Comparison of ENCODE assay signal across 23 cellular contexts in genomic region chr2:218888341-218888740, GRCh38. TPM values are rescaled to one million over a fixed set of nuclear protein-coding genes. Genes with fewer than 3 reads are reported as not detected.
A peak's percentile ranks its signal among the peaks of the same experiment; 100 is the strongest.
DNase-seq lines count a peak whose midpoint lies in the region; ATAC-seq and TF ChIP-seq lines count a peak whose summit lies in the region.
"Had no signal": no experiment of that assay in that cellular context is flagged by ENCODE, and none has a peak within 500 bp of the region (broad histone marks: within the 10 kb centered on the region; RNA-seq: fewer than 3 reads in every experiment).

No MANE protein-coding gene starts in this region.

- no peak overlapping the region for H3K4me3 Mint-ChIP-seq in activated CD4-positive, alpha-beta T cell treated with anti-CD3 and anti-CD28 coated beads for 36 hours
- H3K4me3 Mint-ChIP-seq: CD8-positive, alpha-beta memory T cell; HFFc6 had no signal

- no peaks in the 10 kb centered on the region for H3K36me3 ChIP-seq in SU-DHL-6 (ENCODE audit: low read length)
- H3K36me3 ChIP-seq in neuronal stem cell (replicated peaks in 1 of 2; ENCODE audit: control insufficient read depth in 2 of 2, insufficient read depth in 2 of 2, low read length in 2 of 2) = no peaks in the 10 kb centered on the region
- H3K36me3 ChIP-seq in SK-N-SH (replicated peaks in 1 of 2; ENCODE audit: control insufficient read depth in 1 of 2, insufficient read depth in 2 of 2, low read length in 1 of 2) = no peaks in the 10 kb centered on the region
- H3K36me3 ChIP-seq: BLaER1 had no signal

- no peak overlapping the region for H4K91ac ChIP-seq in neuronal stem cell (ENCODE audit: low read depth, low read length, poor library complexity)

- H3K4me2 ChIP-seq in SU-DHL-6 (ENCODE audit: low read depth, low read length, poor library complexity, severe bottlenecking) = no peak overlapping the region
- H3K4me2 ChIP-seq in neuronal stem cell (ENCODE audit: insufficient read depth, low read length, poor library complexity, severe bottlenecking) = no peak overlapping the region
- H3K4me2 ChIP-seq in SK-N-SH = no peak overlapping the region
- H3K4me2 ChIP-seq: A549, BLaER1 had no signal

- no CpG with 5 or more reads among the region's 5 CpGs for WGBS in neuronal stem cell (ENCODE audit: extremely low coverage in 2 of 2, insufficient read length in 2 of 2, insufficient replicate concordance in 1 of 2), 2 donors
- WGBS in SK-N-SH (ENCODE audit: low lambda C conversion rate) = 100% methylated on average over 3 of the region's 5 CpGs

- no peak for TF ChIP-seq RAD21 in SK-N-SH (IDR thresholded peaks at IDR 0.05; ENCODE audit: low read length)

- H3K36me3 Mint-ChIP-seq in activated CD4-positive, alpha-beta T cell treated with anti-CD3 and anti-CD28 coated beads for 36 hours (ENCODE audit: low read depth) = no peaks in the 10 kb centered on the region

- peaks cover 52% of the 10 kb centered on the region for H3F3A ChIP-seq in SU-DHL-6 (ENCODE audit: insufficient read depth)
- H3F3A ChIP-seq in SK-N-SH (replicated peaks; ENCODE audit: insufficient read depth) = no peaks in the 10 kb centered on the region

- H3K18ac ChIP-seq in neuronal stem cell (ENCODE audit: low read length) = no peak overlapping the region

- H3K27me3 Mint-ChIP-seq in activated CD4-positive, alpha-beta T cell treated with anti-CD3 and anti-CD28 coated beads for 36 hours = peaks cover 7% of the 10 kb centered on the region

- no peak overlapping the region for H2BK12ac ChIP-seq in neuronal stem cell (ENCODE audit: low read length)

- no peaks in the 10 kb centered on the region for H3K9me2 ChIP-seq in SU-DHL-6 (replicated peaks; ENCODE audit: insufficient read depth, low read length)
- no peaks in the 10 kb centered on the region for H3K9me2 ChIP-seq in SK-N-SH

- H3K4me3 ChIP-seq in SU-DHL-6 (ENCODE audit: insufficient read depth, low read length, poor library complexity, severe bottlenecking) (no peak overlapping the region), neuronal stem cell (ENCODE audit: low read length in 2 of 2) (no peak overlapping the region), SK-N-SH (ENCODE audit: low read depth in 2 of 2, low read length in 1 of 2) (no peak overlapping the region)
- H3K4me3 ChIP-seq: A549, BLaER1 had no signal

- CTCF ChIA-PET in SK-N-SH (lab: Yijun Ruan, JAX) = interaction anchor here (1.1 to 22.5 kb wide), 9 partner anchors 4 to 266 kb away, joined by 3 to 795 read pairs (median 6); partner anchors contain the start of gene WNT10A
- CTCF ChIA-PET in activated CD4-positive, alpha-beta T cell treated with anti-CD3 and anti-CD28 coated beads for 36 hours (lab: Charles Lee) = interaction anchor here (0.9 to 5.1 kb wide), 6 partner anchors 9 to 92 kb away, joined by 3 to 67 read pairs (median 4); no protein-coding TSS in a partner anchor

- no peaks in the 10 kb centered on the region for H3K9me3 Mint-ChIP-seq in activated CD4-positive, alpha-beta T cell treated with anti-CD3 and anti-CD28 coated beads for 36 hours (ENCODE audit: low read depth)
- H3K9me3 Mint-ChIP-seq: CD8-positive, alpha-beta memory T cell; HFFc6 had no signal

- no peak overlapping the region for H3K27ac Mint-ChIP-seq in activated CD4-positive, alpha-beta T cell treated with anti-CD3 and anti-CD28 coated beads for 36 hours
- H3K27ac Mint-ChIP-seq: HFFc6 had no signal

- H2BK15ac ChIP-seq in neuronal stem cell (ENCODE audit: low read length) = no peak overlapping the region

- DNase-seq in activated effector memory CD4-positive, alpha-beta T cell treated with anti-CD3 and anti-CD28 coated beads, Interleukin-2, amount 50 U/mL, for 16 hours = peak; percentile 53
- DNase-seq in activated effector memory CD4-positive, alpha-beta T cell treated with Interleukin-2 at 50 U/mL for 16 hours = no peak
- DNase-seq in neuronal stem cell (ENCODE audit: low spot score) = no peak
- DNase-seq in SK-N-SH = no peak
- no peak for DNase-seq in activated CD4-positive, alpha-beta T cell treated with anti-CD3 and anti-CD28 coated beads for 36 hours
- DNase-seq: CD8-positive, alpha-beta memory T cell; HFFc6; MV-4-11; NCI-H1417; NCI-H187; NCI-H2107; NCI-H226; NCI-H524 treated with DMSO at 0.1 percent for 48 hours; PC-3; RPMI8226; SIG-M5 had no signal

- POLR2A ChIA-PET in SK-N-SH (lab: Yijun Ruan, JAX) = interaction anchor here (1.3 kb wide), 1 partner anchor 12 kb away, joined by 3 read pairs; no protein-coding TSS in a partner anchor
- POLR2A ChIA-PET in activated CD4-positive, alpha-beta T cell treated with anti-CD3 and anti-CD28 coated beads for 36 hours (lab: Charles Lee) = interaction anchor here (1.0 kb wide), 1 partner anchor 8 kb away, joined by 3 read pairs; no protein-coding TSS in a partner anchor

- TF ChIP-seq CTCF in SU-DHL-6 (IDR thresholded peaks at IDR 0.05; ENCODE audit: insufficient read depth, low read length, poor library complexity, severe bottlenecking) (no peak), SK-N-SH (IDR thresholded peaks at IDR 0.05) (no peak)

- peak overlapping the region; percentile 31 for H3K23ac ChIP-seq in neuronal stem cell (ENCODE audit: low read depth, low read length, poor library complexity)

- H4K20me1 ChIP-seq in SU-DHL-6 (ENCODE audit: low read depth, low read length) (no peaks in the 10 kb centered on the region), SK-N-SH (ENCODE audit: insufficient read depth) (no peaks in the 10 kb centered on the region)

- intact Hi-C loops in activated CD4-positive, alpha-beta T cell treated with anti-CD3 and anti-CD28 coated beads for 36 hours (cut with DNase I, micrococcal nuclease) = no loop called here

- H3K9me3 ChIP-seq in SU-DHL-6 (ENCODE audit: insufficient read depth, low read length) (no peaks in the 10 kb centered on the region), neuronal stem cell (replicated peaks in 1 of 2; ENCODE audit: control insufficient read depth in 2 of 2, insufficient read depth in 1 of 2, low read depth in 1 of 2, low read length in 2 of 2) (peaks cover 0 to 1% of the 10 kb centered on the region in 2 donors), SK-N-SH (no peaks in the 10 kb centered on the region)
- H3K9me3 ChIP-seq: A549, BLaER1 had no signal

- H3K27ac ChIP-seq in SU-DHL-6 (ENCODE audit: low read depth, low read length) (peak overlapping the region; percentile 95; the same call in 1 of the 2 replicates), neuronal stem cell (replicated peaks; ENCODE audit: low read length) (no peak overlapping the region), SK-N-SH (ENCODE audit: low read depth in 2 of 2, low read length in 1 of 2) (no peak overlapping the region)
- H3K27ac ChIP-seq: A549, BLaER1, KMS-11 had no signal

- no peaks in the 10 kb centered on the region for H3K27me3 ChIP-seq in SU-DHL-6 (ENCODE audit: low read length)
- peaks cover 14 to 91% (median 69%) of the 10 kb centered on the region in 3 experiments for H3K27me3 ChIP-seq in neuronal stem cell (ENCODE audit: control insufficient read depth in 3 of 3, insufficient read depth in 3 of 3, low read depth in 1 of 3, low read length in 3 of 3)
- H3K27me3 ChIP-seq in SK-N-SH (ENCODE audit: insufficient read depth) = peaks cover 3% of the 10 kb centered on the region; the same call in 1 of the 2 replicates

- no peak for ATAC-seq in activated CD4-positive, alpha-beta T cell treated with anti-CD3 and anti-CD28 coated beads for 36 hours
- ATAC-seq in HG03097 (IDR thresholded peaks at IDR 0.05; ENCODE audit: low FRiP score, unreplicated experiment) = no peak
- ATAC-seq: A549, PC-3 had no signal

- no peaks in the 10 kb centered on the region for H3K79me1 ChIP-seq in neuronal stem cell (ENCODE audit: low read depth, low read length)

- H4K8ac ChIP-seq in neuronal stem cell (ENCODE audit: low read depth, low read length) = no peak overlapping the region

- no peak overlapping the region for H2BK5ac ChIP-seq in neuronal stem cell (ENCODE audit: low read length)

- no peak overlapping the region for H2BK120ac ChIP-seq in neuronal stem cell (ENCODE audit: low read depth, low read length)

- no peak overlapping the region for H3K14ac ChIP-seq in neuronal stem cell (ENCODE audit: low read length)

- H2AFZ ChIP-seq in SU-DHL-6 (ENCODE audit: low read depth, low read length, severe bottlenecking) (no peak overlapping the region), neuronal stem cell (ENCODE audit: low read length) (no peak overlapping the region), SK-N-SH (ENCODE audit: low read depth) (no peak overlapping the region)

- H3K4me1 Mint-ChIP-seq in activated CD4-positive, alpha-beta T cell treated with anti-CD3 and anti-CD28 coated beads for 36 hours = peaks cover 23% of the 10 kb centered on the region

- H2AK5ac ChIP-seq in neuronal stem cell (ENCODE audit: low read depth, low read length) = no peak overlapping the region

- peaks cover 3 to 6% of the 10 kb centered on the region in 2 donors for H3K4me1 ChIP-seq in neuronal stem cell (ENCODE audit: control insufficient read depth in 2 of 2, insufficient read depth in 1 of 2, low read depth in 1 of 2, low read length in 2 of 2)
- peaks cover 0 to 29% of the 10 kb centered on the region in 2 experiments; a peak in 2 of 4 replicates for H3K4me1 ChIP-seq in SK-N-SH (ENCODE audit: control insufficient read depth in 1 of 2, insufficient read depth in 2 of 2, low read depth in 1 of 2, low read length in 1 of 2)

- no peak for TF ChIP-seq EP300 in SK-N-SH (IDR thresholded peaks at IDR 0.05; ENCODE audit: borderline replicate concordance in 1 of 2, low read depth in 1 of 2, low read length in 1 of 2)

- H3K4ac ChIP-seq in neuronal stem cell (ENCODE audit: low read length) = no peak overlapping the region

- H3K79me2 ChIP-seq in SU-DHL-6 (ENCODE audit: insufficient read depth, low read length) (peaks cover 6% of the 10 kb centered on the region; the same call in 1 of the 2 replicates), SK-N-SH (ENCODE audit: insufficient read depth) (no peaks in the 10 kb centered on the region)

- no peak overlapping the region for H3K9ac ChIP-seq in SU-DHL-6 (ENCODE audit: low read length)
- H3K9ac ChIP-seq in neuronal stem cell (ENCODE audit: low read depth, low read length, poor library complexity) = no peak overlapping the region
- H3K9ac ChIP-seq in SK-N-SH = no peak overlapping the region
- H3K9ac ChIP-seq: BLaER1, KMS-11 had no signal

RNA-seq across cellular contexts. Expression of gene WNT10A, which starts 7.7 kb away (rescaled TPM):
- not detected for polyA plus RNA-seq in neuronal stem cell (2013, experiment 1 of 2)
- not detected for polyA plus RNA-seq in neuronal stem cell (2013, experiment 2 of 2)
- polyA plus RNA-seq in SK-N-SH (2012; rRNA removed) = 0.02 TPM in 1 of 2 replicates, not detected in the other
- polyA plus RNA-seq in SK-N-SH (2012; cell fraction: cytosol; rRNA removed) = 0.01 and 0.05 TPM in 2 replicates
- 0.05 and 0.07 TPM in 2 replicates for polyA plus RNA-seq in SK-N-SH (2012; cell fraction: nucleus; rRNA removed)
- 1 to 10 TPM; 5.4 to 6.0 TPM for total RNA-seq in activated CD4-positive, alpha-beta T cell treated with anti-CD3 and anti-CD28 coated beads for 36 hours
- total RNA-seq: H4, HFFc6 had no signal
- polyA plus RNA-seq: A549 had no signal

RNA-seq across cellular contexts. Expression of gene WNT6, which starts 28.7 kb away (rescaled TPM):
- not detected for polyA plus RNA-seq in neuronal stem cell (2013, experiment 1 of 2)
- 0.03 TPM for polyA plus RNA-seq in neuronal stem cell (2013, experiment 2 of 2)
- 0.06 and 0.08 TPM in 2 replicates for polyA plus RNA-seq in SK-N-SH (2012; rRNA removed)
- 0.05 and 0.13 TPM in 2 replicates for polyA plus RNA-seq in SK-N-SH (2012; cell fraction: cytosol; rRNA removed)
- 0.23 and 0.30 TPM in 2 replicates for polyA plus RNA-seq in SK-N-SH (2012; cell fraction: nucleus; rRNA removed)
- under 1 TPM in 1 of 2 experiments, not detected in 1; 0.30 TPM for total RNA-seq in activated CD4-positive, alpha-beta T cell treated with anti-CD3 and anti-CD28 coated beads for 36 hours
- total RNA-seq: HFFc6, HT-29, PC-3 had no signal

RNA-seq across cellular contexts. Expression of gene PRKAG3, which starts 56.7 kb away (rescaled TPM):
- polyA plus RNA-seq in neuronal stem cell (2013, experiment 1 of 2) = not detected
- polyA plus RNA-seq in neuronal stem cell (2013, experiment 2 of 2) = not detected
- polyA plus RNA-seq in SK-N-SH (2012; rRNA removed) = not detected in 2 replicates
- polyA plus RNA-seq in SK-N-SH (2012; cell fraction: cytosol; rRNA removed) = not detected in 2 replicates
- not detected in 2 replicates for polyA plus RNA-seq in SK-N-SH (2012; cell fraction: nucleus; rRNA removed)
- not detected for total RNA-seq in activated CD4-positive, alpha-beta T cell treated with anti-CD3 and anti-CD28 coated beads for 36 hours
- total RNA-seq: CD8-positive, alpha-beta memory T cell; H4; HFFc6; HT-29; PC-3 had no signal
- polyA plus RNA-seq: A549; CD8-positive, alpha-beta memory T cell had no signal
